In genomic region chr1:94623560-94624148, GRCh38 we compare ENCODE assay signal across 12 cellular contexts.
DNase-seq lines count a peak whose midpoint lies in the region; ATAC-seq and TF ChIP-seq lines count a peak whose summit lies in the region.
"Had no signal": no experiment of that assay in that cellular context is flagged by ENCODE, and none has a peak within 500 bp of the region (broad histone marks: within the 10 kb centered on the region; RNA-seq: fewer than 3 reads in every experiment).

No MANE protein-coding gene starts in this region.

- peak overlapping the region; percentile 100 for H3K27ac ChIP-seq in RWPE2 (ENCODE audit: poor library complexity, severe bottlenecking)
- no peak overlapping the region for H3K27ac ChIP-seq in gastroesophageal sphincter

- TF ChIP-seq CTCF in RWPE2 (IDR thresholded peaks at IDR 0.05; ENCODE audit: poor library complexity, severe bottlenecking) (no peak), fibroblast of villous mesenchyme (IDR thresholded peaks at IDR 0.05; ENCODE audit: insufficient read depth, low read depth, low read length) (no peak), omental fat pad (IDR thresholded peaks at IDR 0.05) (no peak), gastroesophageal sphincter (IDR thresholded peaks at IDR 0.05) (no peak)

- WGBS in gastroesophageal sphincter (ENCODE audit: low coverage in 1 of 2), 2 donors = 100% methylated on average over 1 of the region's 8 CpGs; no CpG with 5 or more reads in 1 of the 2 donors

- peak; percentile 47 for DNase-seq in ELR (ENCODE audit: low read depth)
- peak; percentile 88 for DNase-seq in RWPE2 (ENCODE audit: low spot score)
- DNase-seq in fibroblast of villous mesenchyme (ENCODE audit: low read depth) = peak; percentile 82
- no peak for DNase-seq in omental fat pad (ENCODE audit: low spot score)
- no peak for DNase-seq in putamen (ENCODE audit: low spot score)
- DNase-seq: activated naive CD4-positive, alpha-beta T cell treated with anti-CD3 and anti-CD28 coated beads, Interleukin-2, amount 50 U/mL, for 16 hours; NCI-H1092 treated with DMSO at 0.1 percent for 48 hours; NCI-H2227 treated with DMSO at 0.1 percent for 48 hours had no signal

- H3K4me3 ChIP-seq in RWPE2 (ENCODE audit: severe bottlenecking) (no peak overlapping the region), fibroblast of villous mesenchyme (ENCODE audit: low read depth, low read length) (no peak overlapping the region), gastroesophageal sphincter (no peak overlapping the region)
- H3K4me3 ChIP-seq: tibial nerve had no signal

- no peaks in the 10 kb centered on the region for H3K9me3 ChIP-seq in RWPE2 (ENCODE audit: severe bottlenecking)
- H3K9me3 ChIP-seq in gastroesophageal sphincter = no peaks in the 10 kb centered on the region
- H3K9me3 ChIP-seq: tibial nerve had no signal

- no peak for TF ChIP-seq POLR2A in gastroesophageal sphincter (IDR thresholded peaks at IDR 0.05)

- TF ChIP-seq EP300 in gastroesophageal sphincter (IDR thresholded peaks at IDR 0.05) = no peak

- ATAC-seq in RWPE2 (ENCODE audit: low read depth) (peak; percentile 17), omental fat pad (ENCODE audit: low FRiP score) (peak; percentile 63), GM21423 (IDR thresholded peaks at IDR 0.05; ENCODE audit: unreplicated experiment) (no peak), GM18502 (IDR thresholded peaks at IDR 0.05; ENCODE audit: poor library complexity, unreplicated experiment) (no peak), gastroesophageal sphincter (no peak)

- H3K36me3 ChIP-seq in RWPE2 (ENCODE audit: low read depth) (no peaks in the 10 kb centered on the region), gastroesophageal sphincter (no peaks in the 10 kb centered on the region)
- H3K36me3 ChIP-seq: tibial nerve had no signal

- H3K4me1 ChIP-seq in RWPE2 (ENCODE audit: insufficient read depth, poor library complexity, severe bottlenecking) = peaks cover 51% of the 10 kb centered on the region
- peaks cover 0 to 14% (median 7%) of the 10 kb centered on the region in 3 donors for H3K4me1 ChIP-seq in gastroesophageal sphincter

- H3K27me3 ChIP-seq in RWPE2 (ENCODE audit: insufficient read depth, poor library complexity, severe bottlenecking) = no peaks in the 10 kb centered on the region
- no peaks in the 10 kb centered on the region for H3K27me3 ChIP-seq in gastroesophageal sphincter
- H3K27me3 ChIP-seq: tibial nerve had no signal

Comparison
In these comparisons a context has a peak if more than half of its experiments do, and no peak if none do; other contexts are left out.
1. DNase-seq: peak in ELR (single experiment), RWPE2 (single experiment) and fibroblast of villous mesenchyme (single experiment); none in omental fat pad (single experiment) and putamen (single experiment).
2. ATAC-seq: peak in RWPE2 (single experiment) and omental fat pad (single experiment); none in GM21423 (single experiment), GM18502 (single experiment) and gastroesophageal sphincter (single experiment).